Comparison of ENCODE assay signal across 8 cellular contexts in the genomic region with DNA sequence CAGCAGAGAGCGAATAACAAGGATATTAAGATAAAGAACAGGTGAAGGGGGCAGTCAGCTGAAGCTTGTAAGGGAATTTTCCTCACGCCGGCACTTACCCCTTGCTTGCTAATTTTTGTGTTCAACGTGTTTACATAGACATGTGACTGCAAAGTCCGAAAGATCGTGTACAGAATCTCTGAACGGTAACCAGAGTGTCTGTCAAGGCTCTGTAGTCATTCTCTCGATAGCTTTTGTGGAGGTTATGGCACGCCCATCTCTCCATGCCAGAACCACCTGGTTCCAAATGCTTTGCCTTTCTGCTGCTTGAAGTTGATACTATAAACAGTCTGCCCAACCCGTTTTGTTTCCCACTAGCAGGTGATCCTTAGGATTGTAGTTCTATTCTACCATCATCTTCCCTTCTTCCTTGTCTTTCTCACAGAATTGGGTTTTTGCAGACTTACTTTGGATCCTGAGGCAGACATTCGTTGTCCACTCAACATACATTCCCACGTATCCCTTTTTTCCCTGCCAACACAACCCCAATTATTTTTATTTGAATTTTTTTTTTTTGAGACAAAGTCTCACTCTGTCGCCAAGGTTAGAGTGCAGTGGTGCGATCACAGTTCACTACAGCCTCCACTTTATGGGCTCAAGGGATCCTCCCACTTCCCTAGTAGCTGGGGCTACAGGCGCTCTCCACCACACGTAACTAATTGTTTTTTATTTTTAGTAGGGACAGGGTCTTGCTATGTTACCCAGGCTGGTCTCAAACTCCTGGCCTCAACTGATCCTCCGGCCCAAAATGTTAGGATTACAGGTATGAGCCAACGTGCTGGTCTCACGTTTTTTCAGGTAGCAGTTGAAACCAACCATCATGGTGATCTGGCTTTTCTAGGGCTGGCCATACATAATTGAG. TPM values are rescaled to one million over a fixed set of nuclear protein-coding genes. Genes with fewer than 3 reads are reported as not detected.
DNase-seq lines count a peak whose midpoint lies in the region; ATAC-seq and TF ChIP-seq lines count a peak whose summit lies in the region.

No MANE protein-coding gene starts in this region.

- DNase-seq in AG20443 (ENCODE audit: low spot score): peak; percentile 13
- DNase-seq in GM13977 (ENCODE audit: low spot score): peak; percentile 29
- DNase-seq in NCI-H345 treated with DMSO at 0.1 percent for 48 hours (lab: John Stamatoyannopoulos, UW; ENCODE audit: unreplicated experiment): peak; percentile 41
- DNase-seq in activated gamma-delta T cell treated with Interleukin-2 at 50 U/mL for 16 hours: no peak

- H3K4me1 ChIP-seq in iPS-18a (ENCODE audit: control insufficient read depth, low read depth, low read length): peaks cover 9% of the 10 kb centered on the region

- no peaks in the 10 kb centered on the region for H3K9me3 ChIP-seq in iPS-18a (ENCODE audit: control insufficient read depth, low read depth, low read length)

- TF ChIP-seq CTCF in GM13977 (IDR thresholded peaks at IDR 0.05; ENCODE audit: extremely low read depth, insufficient read depth, missing control alignments): no peak

- H3K9ac ChIP-seq in iPS-18a (ENCODE audit: low read length): peak overlapping the region; percentile 92

- H3K27ac ChIP-seq in adipose tissue (ENCODE audit: low read depth, low read length): peak overlapping the region; percentile 89
- peak overlapping the region; percentile 89 for H3K27ac ChIP-seq in iPS-18a (ENCODE audit: low read length)
- H3K27ac ChIP-seq in skin epidermis: peak overlapping the region in 20 of 21 experiments; percentile 86 to 100 (median 99)

- in situ Hi-C loops in GM13977 (cut with MboI; ENCODE audit: low pct_unique_long_range_greater_than_20kb, low sequenced_read_pairs, unreplicated experiment): no loop called here

- no peaks in the 10 kb centered on the region for H3K27me3 ChIP-seq in iPS-18a (ENCODE audit: control insufficient read depth, insufficient read depth, low read length)

- H3K4me3 ChIP-seq in iPS-18a (ENCODE audit: low read length) (peak overlapping the region; percentile 93), skin epidermis (peak overlapping the region; percentile 53 to 93 (median 81))

- ATAC-seq in GM18858 (IDR thresholded peaks at IDR 0.05; ENCODE audit: unreplicated experiment): no peak

- peaks cover 9% of the 10 kb centered on the region for H3K36me3 ChIP-seq in iPS-18a (ENCODE audit: control insufficient read depth, low read depth, low read length)

- 33 to 41% (median 36%) methylated on average over 19 of the region's 19 CpGs for WGBS in adipose tissue, 3 donors

RNA-seq across cellular contexts. Expression of gene USP34, which starts 1.3 kb away (rescaled TPM):
- 10 to 100 TPM; 20.8 to 58.5 (median 32.9) TPM for polyA plus RNA-seq in adipose tissue
